1 cellular context compared by ENCODE assay signal in the genomic region with DNA sequence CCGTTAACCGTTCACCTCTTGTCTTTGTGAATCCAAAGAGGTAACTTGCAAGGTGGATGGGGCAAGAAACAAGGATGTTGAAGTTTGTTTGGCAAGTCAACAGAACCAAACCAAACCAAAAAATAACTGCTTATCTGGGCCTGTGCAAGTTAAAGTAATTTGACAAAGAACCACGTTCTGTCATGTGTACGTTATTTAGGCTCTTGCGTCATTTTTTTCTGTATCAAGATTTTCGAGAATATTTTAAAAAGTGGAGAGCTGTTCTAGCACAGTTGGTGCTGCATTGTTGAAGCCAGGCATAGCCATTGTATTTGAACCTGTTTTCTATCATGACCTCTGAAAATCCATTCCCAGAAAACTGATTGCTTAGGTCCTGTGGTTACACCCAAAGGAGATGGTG.
TF ChIP-seq lines count a peak whose summit lies in the region.

No MANE protein-coding gene starts in this region.

TF ChIP-seq in IMR-90, 13 proteins besides CTCF, POLR2A, EP300 and RAD21:
- no peak for TF ChIP-seq BHLHE40 (IDR thresholded peaks at IDR 0.05; ENCODE audit: low read depth, low read length)
- TF ChIP-seq CHD1 (IDR thresholded peaks at IDR 0.05; ENCODE audit: low read depth, low read length): no peak
- TF ChIP-seq CEBPB (IDR thresholded peaks at IDR 0.05; ENCODE audit: low read depth, low read length): peak; percentile 60
- TF ChIP-seq, protein P1, sequence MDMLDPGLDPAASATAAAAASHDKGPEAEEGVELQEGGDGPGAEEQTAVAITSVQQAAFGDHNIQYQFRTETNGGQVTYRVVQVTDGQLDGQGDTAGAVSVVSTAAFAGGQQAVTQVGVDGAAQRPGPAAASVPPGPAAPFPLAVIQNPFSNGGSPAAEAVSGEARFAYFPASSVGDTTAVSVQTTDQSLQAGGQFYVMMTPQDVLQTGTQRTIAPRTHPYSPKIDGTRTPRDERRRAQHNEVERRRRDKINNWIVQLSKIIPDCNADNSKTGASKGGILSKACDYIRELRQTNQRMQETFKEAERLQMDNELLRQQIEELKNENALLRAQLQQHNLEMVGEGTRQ (IDR thresholded peaks at IDR 0.05; ENCODE audit: low read depth, low read length): no peak
